20 cellular contexts compared by ENCODE assay signal in genomic region chr11:64572143-64572542, GRCh38. TPM values are rescaled to one million over a fixed set of nuclear protein-coding genes. Genes with fewer than 3 reads are reported as not detected.
DNase-seq lines count a peak whose midpoint lies in the region; ATAC-seq, FAIRE-seq and TF ChIP-seq lines count a peak whose summit lies in the region.
"Had no signal": no experiment of that assay in that cellular context is flagged by ENCODE, and none has a peak within 500 bp of the region (broad histone marks: within the 10 kb centered on the region; RNA-seq: fewer than 3 reads in every experiment).

No MANE protein-coding gene starts in this region.

- no peaks in the 10 kb centered on the region for H3K36me3 Mint-ChIP-seq in Caco-2 (ENCODE audit: insufficient read depth, unreplicated experiment)

- H3K79me2 ChIP-seq in Loucy (ENCODE audit: insufficient read depth, low read length) (no peaks in the 10 kb centered on the region), H1 (ENCODE audit: control insufficient read depth in 1 of 2, insufficient read depth in 2 of 2, low read length in 2 of 2) (no peaks in the 10 kb centered on the region)

- H3K23ac ChIP-seq in H1 (ENCODE audit: insufficient read length), result no peak overlapping the region

- peaks cover 1% of the 10 kb centered on the region; the same call in 1 of the 2 replicates for H3K23me2 ChIP-seq in H1 (ENCODE audit: low read depth, low read length)

- no peak for ATAC-seq in HG03378 (IDR thresholded peaks at IDR 0.05; ENCODE audit: unreplicated experiment)

- H3K27ac Mint-ChIP-seq in Caco-2 (ENCODE audit: unreplicated experiment), result peak overlapping the region; percentile 9

- no peak overlapping the region for H3K27ac ChIP-seq in H1 (ENCODE audit: low read depth, low read length)
- H3K27ac ChIP-seq: C4-2B, HL-60, SK-N-MC had no signal

- DNase-seq in Caco-2 (no peak), H1 (ENCODE audit: low read depth in 1 of 2, low spot score in 2 of 2) (no peak), mesenteric fat pad (ENCODE audit: low spot score) (peak; percentile 67), HAP-1 (ENCODE audit: low spot score in 2 of 2) (no peak), DMS 273 treated with DMSO at 0.1 percent for 48 hours (lab: John Stamatoyannopoulos, UW) (no peak)
- no peak for DNase-seq in NK-92 treated with Interleukin-12 subunit alpha and Interleukin-12 subunit beta, amount 100 ng/mL, for 24 hours (lab: John Stamatoyannopoulos, UW)
- DNase-seq: GF-D8, NCI-H1436 treated with DMSO at 0.1 percent for 48 hours, NCI-H2029 treated with DMSO at 0.1 percent for 48 hours, NCI-H510A treated with DMSO at 0.1 percent for 48 hours, Right ventricle myocardium superior had no signal

- no peaks in the 10 kb centered on the region for H3K9me2 ChIP-seq in Loucy (replicated peaks; ENCODE audit: low read depth, low read length)

- H3K27me3 ChIP-seq in Caco-2 (replicated peaks; ENCODE audit: control insufficient read depth, insufficient read depth, low read length) (no peaks in the 10 kb centered on the region), Loucy (ENCODE audit: insufficient read depth, low read length, poor library complexity, severe bottlenecking) (no peaks in the 10 kb centered on the region), H1 (replicated peaks in 1 of 4; ENCODE audit: control insufficient read depth in 3 of 4, extremely low read depth in 1 of 4, insufficient read depth in 3 of 4, low read length in 3 of 4) (peaks cover 0 to 3% (median 0%) of the 10 kb centered on the region in 4 experiments; a peak in 3 of 7 replicates), HAP-1 (ENCODE audit: low read depth) (0 out of 2 replicates have a peak, but pooled peaks cover 4% of the 10 kb centered on the region)

- TF ChIP-seq CTCF in Caco-2 (IDR thresholded peaks at IDR 0.05; ENCODE audit: insufficient read depth in 1 of 2, low read depth in 1 of 2, low read length in 1 of 2, severe bottlenecking in 1 of 2, unreplicated experiment in 1 of 2) (no peak), Loucy (conservative IDR thresholded peaks at IDR 0.05; ENCODE audit: low read length) (no peak), H1 (IDR thresholded peaks at IDR 0.05; ENCODE audit: control extremely low read depth in 1 of 3, insufficient read depth in 1 of 3, low read depth in 1 of 3, low read length in 3 of 3) (no peak)

- H3K4me3 Mint-ChIP-seq in Caco-2 (ENCODE audit: unreplicated experiment), result no peak overlapping the region

- H2BK5ac ChIP-seq in H1 (ENCODE audit: low read depth, low read length), result peak overlapping the region; percentile 19; the same call in 1 of the 2 replicates

- H3K9ac ChIP-seq in Loucy (ENCODE audit: low read depth, low read length, poor library complexity, severe bottlenecking) (no peak overlapping the region), H1 (replicated peaks in 1 of 4; ENCODE audit: extremely low read depth in 1 of 4, low read depth in 3 of 4, low read length in 3 of 4) (no peak overlapping the region; a peak in 1 of 7 replicates)

- peaks cover 7% of the 10 kb centered on the region for H3K9me3 Mint-ChIP-seq in Caco-2 (ENCODE audit: unreplicated experiment)

- no peak for TF ChIP-seq EP300 in H1 (IDR thresholded peaks at IDR 0.05; ENCODE audit: borderline replicate concordance in 1 of 2, low read depth in 2 of 2, low read length in 2 of 2)

- H3K27me3 Mint-ChIP-seq in Caco-2 (ENCODE audit: insufficient read depth, unreplicated experiment), result no peaks in the 10 kb centered on the region

- H3F3A ChIP-seq in Loucy (ENCODE audit: low read depth), result no peaks in the 10 kb centered on the region

- no peak overlapping the region for H4K5ac ChIP-seq in H1 (ENCODE audit: insufficient read length, low read depth, low read length)

- H3K4me2 ChIP-seq in Loucy (ENCODE audit: low read depth, low read length, poor library complexity, severe bottlenecking), result no peak overlapping the region
- no peak overlapping the region for H3K4me2 ChIP-seq in H1 (ENCODE audit: insufficient read depth in 1 of 2, low read depth in 2 of 2, low read length in 2 of 2)

- H4K8ac ChIP-seq in H1 (ENCODE audit: extremely low read depth, insufficient read depth, low read length), result no peak overlapping the region

- peaks cover 17% of the 10 kb centered on the region for H3K4me1 ChIP-seq in Caco-2
- peaks cover 1% of the 10 kb centered on the region for H3K4me1 ChIP-seq in Loucy (ENCODE audit: insufficient read depth, low read length, poor library complexity, severe bottlenecking)
- H3K4me1 ChIP-seq in H1 (replicated peaks in 1 of 4; ENCODE audit: control insufficient read depth in 3 of 4, insufficient read depth in 4 of 4, low read length in 3 of 4), result peaks cover 0 to 12% (median 7%) of the 10 kb centered on the region in 4 experiments; a peak in 6 of 7 replicates
- peaks cover 5% of the 10 kb centered on the region for H3K4me1 ChIP-seq in HAP-1

- no peak overlapping the region for H4K91ac ChIP-seq in H1 (replicated peaks; ENCODE audit: insufficient read length, low read length)

- in situ Hi-C loops in HAP-1 (cut with MboI; ENCODE audit: low sequenced_read_pairs), result no loop called here

- no peak for TF ChIP-seq POLR2A in H1 (IDR thresholded peaks at IDR 0.05; ENCODE audit: control extremely low read depth in 1 of 2, low read depth in 2 of 2, low read length in 2 of 2)

- POLR2A ChIA-PET in Caco-2 (lab: Charles Lee), result no interaction called here
- POLR2A ChIA-PET in H1 (lab: Charles Lee; ENCODE audit: partially characterized antibody), result interaction anchor here (0.7 kb wide), 1 partner anchor 18 kb away, joined by 3 read pairs; the partner anchor contains the start of gene SLC22A12

- H3K4me3 ChIP-seq in Caco-2 (ENCODE audit: low read depth, low read length), result no peak overlapping the region
- H3K4me3 ChIP-seq in Loucy (ENCODE audit: low read length, poor library complexity, severe bottlenecking), result no peak overlapping the region
- no peak overlapping the region for H3K4me3 ChIP-seq in H1 (ENCODE audit: extremely low read depth in 1 of 4, insufficient read depth in 2 of 4, low read depth in 3 of 4, low read length in 4 of 4)
- H3K4me3 ChIP-seq in HAP-1, result no peak overlapping the region
- H3K4me3 ChIP-seq: SK-N-MC had no signal

- FAIRE-seq in H1 (lab: Jason Lieb, UNC), result no peak
- FAIRE-seq: H54, HTR-8/SVneo had no signal

- H3K56ac ChIP-seq in H1 (replicated peaks; ENCODE audit: insufficient read length, low read depth, low read length), result no peak overlapping the region

- no peaks in the 10 kb centered on the region for H4K20me1 ChIP-seq in Loucy (ENCODE audit: insufficient read depth, low read length, poor library complexity, severe bottlenecking)
- H4K20me1 ChIP-seq in H1 (replicated peaks in 1 of 2; ENCODE audit: control insufficient read depth in 1 of 2, insufficient read depth in 2 of 2, low read length in 2 of 2), result peaks cover 0 to under 1% of the 10 kb centered on the region in 2 experiments

- BruUV-seq in Caco-2 (replicated peaks; lab: Mats Ljungman, UMichigan), result no TSS peak

- peaks cover 13% of the 10 kb centered on the region for H3K4me1 Mint-ChIP-seq in Caco-2 (ENCODE audit: low read depth, unreplicated experiment)

- H2AFZ ChIP-seq in Loucy (ENCODE audit: low read length) (0 out of 2 replicates have a peak overlapping the region, but pooled peaks have one; percentile 21), H1 (ENCODE audit: low read length) (peak overlapping the region; percentile 45; the same call in 1 of the 2 replicates)

- peak overlapping the region; percentile 27 for H2BK12ac ChIP-seq in H1 (ENCODE audit: low read depth, low read length)

- H3K36me3 ChIP-seq in Caco-2 (ENCODE audit: control insufficient read depth, insufficient read depth, low read length), result no peaks in the 10 kb centered on the region
- H3K36me3 ChIP-seq in Loucy (ENCODE audit: insufficient read depth, low read length), result no peaks in the 10 kb centered on the region
- H3K36me3 ChIP-seq in H1 (ENCODE audit: control insufficient read depth in 2 of 4, insufficient read depth in 4 of 4, low read length in 3 of 4), result no peaks in the 10 kb centered on the region
- no peaks in the 10 kb centered on the region for H3K36me3 ChIP-seq in HAP-1 (replicated peaks)

- H3K79me1 ChIP-seq in H1 (ENCODE audit: low read depth, low read length), result no peaks in the 10 kb centered on the region

- peak overlapping the region; percentile 72; the same call in 1 of the 2 replicates for H2BK20ac ChIP-seq in H1 (ENCODE audit: low read length)

- H3K18ac ChIP-seq in H1 (ENCODE audit: extremely low read depth, low read length), result peak overlapping the region; percentile 83; the same call in 1 of the 2 replicates

- no peak for TF ChIP-seq RAD21 in H1 (IDR thresholded peaks at IDR 0.05 in 1 of 2, conservative IDR thresholded peaks at IDR 0.05 in 1 of 2; ENCODE audit: low read depth in 2 of 2, low read length in 2 of 2)

- no peaks in the 10 kb centered on the region for H3K9me3 ChIP-seq in Caco-2
- no peaks in the 10 kb centered on the region for H3K9me3 ChIP-seq in Loucy (ENCODE audit: insufficient read depth, low read depth, low read length)
- H3K9me3 ChIP-seq in H1 (ENCODE audit: insufficient read depth in 2 of 2, low read depth in 1 of 2, low read length in 1 of 2), result no peaks in the 10 kb centered on the region
- no peaks in the 10 kb centered on the region for H3K9me3 ChIP-seq in HAP-1

- H2BK15ac ChIP-seq in H1 (ENCODE audit: low read length), result 0 out of 2 replicates have a peak overlapping the region, but pooled peaks have one; percentile 46

- H2BK120ac ChIP-seq in H1 (replicated peaks; ENCODE audit: low read depth, low read length), result no peak overlapping the region

- CTCF ChIA-PET in Caco-2 (lab: Charles Lee), result interaction anchor here (0.6 kb wide), 1 partner anchor 122 kb away, joined by 3 read pairs; no protein-coding TSS in a partner anchor
- CTCF ChIA-PET in H1 (lab: Charles Lee; ENCODE audit: partially characterized antibody), result interaction anchor here (0.7 to 3.0 kb wide), 11 partner anchors 9 to 211 kb away, joined by 3 to 17 read pairs (median 3); no protein-coding TSS in a partner anchor

- WGBS in H1 (ENCODE audit: extremely low coverage in 1 of 2, insufficient coverage in 1 of 2, insufficient read length in 1 of 2, insufficient replicate concordance in 2 of 2, low coverage in 1 of 2, low lambda C conversion rate in 2 of 2, missing lambda C conversion rate in 1 of 2), 2 experiments, result 88% methylated on average over 7 of the region's 8 CpGs; no CpG with 5 or more reads in 1 of the 2 experiments

- H3K14ac ChIP-seq in H1 (ENCODE audit: insufficient read length), result no peak overlapping the region

- intact Hi-C loops in Caco-2 (cut with micrococcal nuclease; ENCODE audit: unreplicated experiment), result no loop called here

- no peak overlapping the region for H3K4ac ChIP-seq in H1 (replicated peaks; ENCODE audit: insufficient read length, low read depth, low read length)

- H2AK5ac ChIP-seq in H1 (ENCODE audit: low read depth, low read length), result no peak overlapping the region; the same call in 1 of the 2 replicates

RNA-seq across cellular contexts. Expression of gene SLC22A11, which starts 16.4 kb away (rescaled TPM):
- total RNA-seq in Caco-2 (2022) (9.1 and 11.2 TPM in 2 replicates), mesenteric fat pad (not detected)
- total RNA-seq in H1 (2021; fragmentation: NEBNext Ultra II Directional; extraction: Animal tissue kit (Norgen Biotek cat#: 25700)), result not detected in 2 replicates
- 0.05 TPM in 1 of 2 replicates, not detected in the other for polyA plus RNA-seq in H1 (2011; rRNA removed)
- polyA plus RNA-seq in H1 (2011; cell fraction: cytosol; rRNA removed), result not detected
- polyA plus RNA-seq in H1 (2011; cell fraction: nucleus; rRNA removed), result not detected
- polyA plus RNA-seq in H1 (2012, experiment 1 of 2), result not detected in 4 replicates
- polyA plus RNA-seq in H1 (2012, experiment 2 of 2), result not detected
- polyA plus RNA-seq in H1 (2013, experiment 1 of 2), result 0.04 TPM
- polyA plus RNA-seq in H1 (2013, experiment 2 of 2), result not detected
- not detected in 2 replicates for polyA minus RNA-seq in H1 (2011; rRNA and poly(A)+ RNA removed)
- polyA minus RNA-seq in H1 (2011; cell fraction: cytosol; rRNA and poly(A)+ RNA removed), result not detected
- not detected for polyA minus RNA-seq in H1 (2011; cell fraction: nucleus; rRNA and poly(A)+ RNA removed)
- total RNA-seq: A673, Daoy, Right ventricle myocardium superior had no signal

RNA-seq across cellular contexts. Expression of gene SLC22A12, which starts 18.9 kb away (rescaled TPM):
- total RNA-seq in Caco-2 (2022) (not detected in 2 replicates), mesenteric fat pad (0.29 TPM)
- total RNA-seq in H1 (2021; fragmentation: NEBNext Ultra II Directional; extraction: Animal tissue kit (Norgen Biotek cat#: 25700)), result not detected in 2 replicates
- polyA plus RNA-seq in H1 (2011; rRNA removed), result not detected in 2 replicates
- polyA plus RNA-seq in H1 (2011; cell fraction: cytosol; rRNA removed), result not detected
- not detected for polyA plus RNA-seq in H1 (2011; cell fraction: nucleus; rRNA removed)
- not detected in 4 replicates for polyA plus RNA-seq in H1 (2012, experiment 1 of 2)
- polyA plus RNA-seq in H1 (2012, experiment 2 of 2), result not detected
- not detected for polyA plus RNA-seq in H1 (2013, experiment 1 of 2)
- not detected for polyA plus RNA-seq in H1 (2013, experiment 2 of 2)
- not detected in 2 replicates for polyA minus RNA-seq in H1 (2011; rRNA and poly(A)+ RNA removed)
- not detected for polyA minus RNA-seq in H1 (2011; cell fraction: cytosol; rRNA and poly(A)+ RNA removed)
- not detected for polyA minus RNA-seq in H1 (2011; cell fraction: nucleus; rRNA and poly(A)+ RNA removed)
- total RNA-seq: A673, Daoy, Right ventricle myocardium superior had no signal
